ENCODE assay signal across 16 cellular contexts in the genomic region with DNA sequence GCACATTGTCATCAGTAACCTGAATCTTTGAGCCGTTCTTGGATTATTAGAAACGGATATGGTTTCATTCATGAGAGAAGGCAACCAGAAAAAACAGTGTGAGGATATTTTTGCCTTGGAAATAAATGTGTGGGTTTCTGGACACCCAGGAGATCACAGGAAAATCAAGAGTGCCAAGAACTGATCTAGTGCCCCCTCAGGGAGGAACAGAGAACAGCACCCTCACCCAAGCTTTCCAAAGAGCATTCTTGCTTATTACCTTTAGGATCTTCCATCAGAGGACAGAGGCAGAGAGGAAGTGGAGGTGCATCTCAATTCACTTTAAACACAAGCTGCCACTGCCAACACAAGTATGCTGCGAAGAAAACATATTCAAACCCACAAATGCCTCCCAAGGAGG.
DNase-seq lines count a peak whose midpoint lies in the region; TF ChIP-seq lines count a peak whose summit lies in the region.
"Had no signal": no experiment of that assay in that cellular context is flagged by ENCODE, and none has a peak within 500 bp of the region (broad histone marks: within the 10 kb centered on the region; RNA-seq: fewer than 3 reads in every experiment).

No MANE protein-coding gene starts in this region.

- 61 to 78% (median 71%) methylated on average over 3 of the region's 3 CpGs for WGBS in adrenal gland, 4 donors
- WGBS in spleen, 5 donors: 69 to 92% (median 75%) methylated on average over 3 of the region's 3 CpGs

- H3K27ac ChIP-seq in adrenal gland (no peak overlapping the region), spleen (no peak overlapping the region)
- H3K27ac ChIP-seq: parathyroid adenoma had no signal

- H3K4me1 ChIP-seq in adrenal gland (replicated peaks in 1 of 2): no peaks in the 10 kb centered on the region
- no peaks in the 10 kb centered on the region for H3K4me1 ChIP-seq in spleen
- H3K4me1 ChIP-seq: parathyroid adenoma had no signal

- no peaks in the 10 kb centered on the region for H3K36me3 Mint-ChIP-seq in mesothelial cell of epicardium
- H3K36me3 Mint-ChIP-seq: CD8-positive, alpha-beta T cell; memory B cell had no signal

- no peaks in the 10 kb centered on the region for H3K27me3 Mint-ChIP-seq in mesothelial cell of epicardium (ENCODE audit: low read depth)
- H3K27me3 Mint-ChIP-seq: activated CD4-positive, alpha-beta T cell treated with anti-CD3 and anti-CD28 coated beads for 36 hours; memory B cell had no signal

- H3K4me3 Mint-ChIP-seq in mesothelial cell of epicardium: no peak overlapping the region
- H3K4me3 Mint-ChIP-seq: activated CD4-positive, alpha-beta T cell treated with anti-CD3 and anti-CD28 coated beads for 36 hours; CD8-positive, alpha-beta T cell; HFFc6; memory B cell had no signal

- no peaks in the 10 kb centered on the region for H3K36me3 ChIP-seq in adrenal gland (replicated peaks in 1 of 2)
- no peaks in the 10 kb centered on the region for H3K36me3 ChIP-seq in spleen

- CTCF ChIA-PET in GM10248 (lab: Yijun Ruan, JAX): interaction anchor here (1.4 kb wide), 1 partner anchor 82 kb away, joined by 3 read pairs; no protein-coding TSS in a partner anchor

- TF ChIP-seq POLR2A in adrenal gland (IDR thresholded peaks at IDR 0.05): no peak
- TF ChIP-seq POLR2A in spleen (IDR thresholded peaks at IDR 0.05): no peak

- no peaks in the 10 kb centered on the region for H3K9me3 Mint-ChIP-seq in mesothelial cell of epicardium
- H3K9me3 Mint-ChIP-seq: memory B cell had no signal

- no peak overlapping the region for H3K27ac Mint-ChIP-seq in mesothelial cell of epicardium
- H3K27ac Mint-ChIP-seq: activated CD4-positive, alpha-beta T cell treated with anti-CD3 and anti-CD28 coated beads for 36 hours; CD8-positive, alpha-beta T cell; HFFc6; memory B cell had no signal

- H3K4me3 ChIP-seq in adrenal gland (no peak overlapping the region), spleen (no peak overlapping the region)

- DNase-seq in ELF-1 (ENCODE audit: low read depth, low spot score) (peak; percentile 39), KBM-7 (peak; percentile 4), adrenal gland (peak in 2 of 7 donors; percentile 13 to 28), mesothelial cell of epicardium (ENCODE audit: low spot score in 2 of 2, unreplicated experiment in 2 of 2) (no peak), NCI-H128 (lab: John Stamatoyannopoulos, UW; ENCODE audit: unreplicated experiment) (no peak), GM10248 (ENCODE audit: extremely low spot score) (no peak), spleen (no peak)
- no peak for DNase-seq in stimulated activated CD4-positive, alpha-beta T cell treated with anti-CD3 and anti-CD28 coated beads, Interleukin-2, amount 100 ng/mL, for 48 hours
- DNase-seq: activated CD4-positive, alpha-beta T cell treated with anti-CD3 and anti-CD28 coated beads for 36 hours; CD8-positive, alpha-beta T cell; head of caudate nucleus; HFFc6; stimulated activated CD4-positive, alpha-beta T cell treated with anti-CD3 and anti-CD28 coated beads, Interleukin-1b, Interleukin-23, amount 100 ng/mL, for 48 hours; stimulated activated naive CD4-positive, alpha-beta T cell treated with Interleukin-2 at 50 U/mL for 16 hours had no signal

- H3K9me3 ChIP-seq in adrenal gland (replicated peaks in 1 of 3) (no peaks in the 10 kb centered on the region), spleen (peaks cover 0 to 19% (median 1%) of the 10 kb centered on the region in 8 donors)

- TF ChIP-seq CTCF in adrenal gland (IDR thresholded peaks at IDR 0.05) (peak in 5 of 6 experiments; percentile 19 to 44 (median 31)), mesothelial cell of epicardium (IDR thresholded peaks at IDR 0.05; ENCODE audit: unreplicated experiment) (peak; percentile 22), GM10248 (IDR thresholded peaks at IDR 0.05; ENCODE audit: control extremely low read depth, extremely low read depth, low read depth, missing control alignments) (no peak), spleen (IDR thresholded peaks at IDR 0.05 in 8 of 11, conservative IDR thresholded peaks at IDR 0.05 in 3 of 11) (peak in 1 of 11 experiments; percentile 15)

- POLR2A ChIA-PET in GM10248 (lab: Yijun Ruan, JAX): no interaction called here

- H3K4me1 Mint-ChIP-seq in mesothelial cell of epicardium: no peaks in the 10 kb centered on the region
- H3K4me1 Mint-ChIP-seq: activated CD4-positive, alpha-beta T cell treated with anti-CD3 and anti-CD28 coated beads for 36 hours; memory B cell had no signal

- no peaks in the 10 kb centered on the region for H3K27me3 ChIP-seq in adrenal gland
- no peaks in the 10 kb centered on the region for H3K27me3 ChIP-seq in spleen (replicated peaks in 1 of 7)

- intact Hi-C loops in adrenal gland (cut with DNase I): no loop called here
- intact Hi-C loops in spleen (cut with DNase I; ENCODE audit: low total_unique reads): no loop called here

- in situ Hi-C loops in KBM-7 (cut with MboI; ENCODE audit: low pct_unique_long_range_greater_than_20kb, low sequenced_read_pairs): no loop called here

Comparison
In these comparisons a context has a peak if more than half of its experiments do, and no peak if none do; other contexts are left out.
1. DNase-seq: peak in ELF-1 (single experiment) and KBM-7 (single experiment); none in mesothelial cell of epicardium (0 of 2), NCI-H128 (single experiment), GM10248 (single experiment), stimulated activated CD4-positive, alpha-beta T cell treated with anti-CD3 and anti-CD28 coated beads, Interleukin-2, amount 100 ng/mL, for 48 hours (0 of 2) and spleen (single experiment).